In the genomic region with DNA sequence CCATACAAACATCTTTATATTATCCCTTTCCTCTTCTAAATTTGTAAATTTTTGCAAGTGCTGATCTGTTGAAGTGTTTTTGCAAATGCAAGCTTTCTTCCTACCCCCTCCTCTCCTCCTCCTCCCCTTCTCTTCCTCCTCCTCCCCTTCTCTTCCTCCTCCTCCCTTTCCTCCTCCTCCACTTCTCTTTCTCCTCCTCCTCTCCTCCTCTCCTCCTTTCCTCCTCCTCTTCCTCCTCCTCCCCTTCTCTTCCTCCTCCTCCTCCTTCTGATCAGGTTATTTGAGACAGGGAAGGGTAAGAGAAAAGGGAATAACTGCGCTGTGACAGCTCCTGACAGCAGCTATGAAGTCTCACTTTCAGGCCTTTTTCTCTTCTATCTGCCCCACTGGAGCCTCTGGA, we compare ENCODE assay signal across 27 cellular contexts. TPM values are rescaled to one million over a fixed set of nuclear protein-coding genes. Genes with fewer than 3 reads are reported as not detected.
"Had no signal": no experiment of that assay in that cellular context is flagged by ENCODE, and none has a peak within 500 bp of the region (broad histone marks: within the 10 kb centered on the region; RNA-seq: fewer than 3 reads in every experiment).

No MANE protein-coding gene starts in this region.

- H3K36me3 ChIP-seq: left lung, lower lobe of right lung, neural progenitor cell, ovary, right atrium auricular region, stomach, thyroid gland, transverse colon, upper lobe of left lung, vagina had no signal

- DNase-seq: islet precursor cell; left cardiac atrium; left lung; lower lobe of right lung; mammary epithelial cell; mesenchymal stem cell; naive B cell; natural killer cell; nephron progenitor cell; ovary; stimulated activated CD4-positive, alpha-beta T cell treated with anti-CD3 and anti-CD28 coated beads, Interleukin-12 subunit alpha, Interleukin-12 subunit beta, amount 100 ng/mL, for 4 hours; stimulated activated CD4-positive, alpha-beta T cell treated with anti-CD3 and anti-CD28 coated beads, Interleukin-15, amount 100 ng/mL, for 24 hours; stimulated activated CD4-positive, alpha-beta T cell treated with anti-CD3 and anti-CD28 coated beads, Interleukin-2, amount 100 ng/mL, for 24 hours; stimulated activated CD4-positive, alpha-beta T cell treated with anti-CD3 and anti-CD28 coated beads, Interleukin-4, amount 100 ng/mL, for 1 hour; stimulated activated naive B cell treated with anti-CD40 and anti-IgM and Interleukin-4, amounts not matched to agents 10 μg/mL and 1 μg/mL and 100 μg/mL, for 72 hours; stimulated activated naive CD8-positive, alpha-beta T cell treated with anti-CD3 and anti-CD28 coated beads, Interleukin-15, Interleukin-2, amounts not matched to agents 100 U/mL and 50 U/mL, for 24 hours; stomach; testis; thyroid gland; transverse colon; upper lobe of left lung had no signal

- H3K4me1 ChIP-seq: neural progenitor cell, right atrium auricular region, testis, transverse colon, vagina had no signal

- H3K9me3 ChIP-seq: left lung, lower lobe of right lung, ovary, right atrium auricular region, stomach, testis, thyroid gland, transverse colon, upper lobe of left lung, vagina had no signal

- H3K27ac ChIP-seq: hepatocyte, left lung, lower lobe of right lung, neural progenitor cell, ovary, right atrium auricular region, skin epidermis, stomach, testis, thyroid gland, transverse colon, upper lobe of left lung, vagina had no signal

- H2AFZ ChIP-seq: hepatocyte, neural progenitor cell had no signal

- H3K9ac ChIP-seq: neural progenitor cell had no signal

- H3K4me2 ChIP-seq: hepatocyte, neural progenitor cell had no signal

- ATAC-seq: left cardiac atrium; left lung; lower lobe of right lung; natural killer cell; sciatic nerve; stimulated activated naive B cell treated with anti-CD40 and anti-IgM and Interleukin-4, amounts not matched to agents 10 μg/mL and 1 μg/mL and 100 μg/mL, for 72 hours; stimulated activated naive CD8-positive, alpha-beta T cell treated with anti-CD3 and anti-CD28 coated beads, Interleukin-15, Interleukin-2, amounts not matched to agents 100 U/mL and 50 U/mL, for 24 hours had no signal

- H3K4me3 ChIP-seq: hepatocyte, left lung, lower lobe of right lung, neural progenitor cell, ovary, right atrium auricular region, skin epidermis, stomach, testis, thyroid gland, transverse colon, upper lobe of left lung, vagina had no signal

- H3K79me2 ChIP-seq: hepatocyte had no signal

- H3K27me3 ChIP-seq: hepatocyte, left lung, neural progenitor cell, ovary, right atrium auricular region, stomach, testis, thyroid gland, transverse colon, upper lobe of left lung, vagina had no signal

RNA-seq across cellular contexts. Expression of gene TNFSF13B, which starts 8.9 kb away (rescaled TPM):
- total RNA-seq: vagina had no signal
